In genomic region chr20:61458146-61458746, GRCh38 we compare ENCODE assay signal across 1 cellular context.
TF ChIP-seq lines count a peak whose summit lies in the region.

No MANE protein-coding gene starts in this region.

TF ChIP-seq in H1, 55 proteins besides CTCF, POLR2A, EP300 and RAD21 (continued from another document):
- no peak for TF ChIP-seq SIRT6 (IDR thresholded peaks at IDR 0.05; ENCODE audit: low read length)
- TF ChIP-seq FOSL1 (IDR thresholded peaks at IDR 0.05; ENCODE audit: insufficient read depth, low read depth, low read length): no peak
- no peak for TF ChIP-seq SIN3A (conservative IDR thresholded peaks at IDR 0.05 in 1 of 2, IDR thresholded peaks at IDR 0.05 in 1 of 2; ENCODE audit: low read depth in 1 of 2, low read length in 2 of 2)
- no peak for TF ChIP-seq SRF (IDR thresholded peaks at IDR 0.05; ENCODE audit: low read depth, low read length)
- no peak for TF ChIP-seq KDM1A (IDR thresholded peaks at IDR 0.05; ENCODE audit: borderline replicate concordance, low read length)
- TF ChIP-seq CBX8 (IDR thresholded peaks at IDR 0.05; ENCODE audit: borderline replicate concordance, low read depth, low read length): no peak
- TF ChIP-seq, protein P1, sequence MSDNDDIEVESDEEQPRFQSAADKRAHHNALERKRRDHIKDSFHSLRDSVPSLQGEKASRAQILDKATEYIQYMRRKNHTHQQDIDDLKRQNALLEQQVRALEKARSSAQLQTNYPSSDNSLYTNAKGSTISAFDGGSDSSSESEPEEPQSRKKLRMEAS (IDR thresholded peaks at IDR 0.05): no peak
- no peak for TF ChIP-seq TAF1 (IDR thresholded peaks at IDR 0.05; ENCODE audit: low read depth, low read length)
- no peak for TF ChIP-seq MAFK (IDR thresholded peaks at IDR 0.05; ENCODE audit: low read depth, low read length)
- TF ChIP-seq NANOG (IDR thresholded peaks at IDR 0.05; ENCODE audit: insufficient read depth, low read depth, low read length, poor library complexity, severe bottlenecking): no peak
- no peak for TF ChIP-seq SUZ12 (IDR thresholded peaks at IDR 0.05; ENCODE audit: low read length)
